In genomic region chr12:94753071-94753779, GRCh38 we compare ENCODE assay signal across 14 cellular contexts.
A peak's percentile ranks its signal among the peaks of the same experiment; 100 is the strongest.
DNase-seq lines count a peak whose midpoint lies in the region; ATAC-seq, FAIRE-seq and TF ChIP-seq lines count a peak whose summit lies in the region.
"Had no signal": no experiment of that assay in that cellular context is flagged by ENCODE, and none has a peak within 500 bp of the region (broad histone marks: within the 10 kb centered on the region; RNA-seq: fewer than 3 reads in every experiment).

No MANE protein-coding gene starts in this region.

- no peaks in the 10 kb centered on the region for H3F3A ChIP-seq in GM23338 (replicated peaks; ENCODE audit: low read depth)
- no peaks in the 10 kb centered on the region for H3F3A ChIP-seq in PC-3 (ENCODE audit: low read length, unreplicated experiment)
- no peaks in the 10 kb centered on the region for H3F3A ChIP-seq in MM.1S (ENCODE audit: insufficient read depth, low read length)

- H3K27ac Mint-ChIP-seq in GM23338 (no peak overlapping the region), nephron progenitor cell (peak overlapping the region; percentile 57)
- H3K27ac Mint-ChIP-seq: dendritic cell treated with granulocyte-macrophage colony-stimulating factor and Interleukin-4, amounts not matched to agents 40 ng/mL and 50 ng/mL, for 4 days had no signal

- POLR2A ChIA-PET in PC-3 (lab: Charles Lee; ENCODE audit: unreplicated experiment): no interaction called here

- no peaks in the 10 kb centered on the region for H3K27me3 ChIP-seq in GM23338 (ENCODE audit: insufficient read depth)
- H3K27me3 ChIP-seq in PC-3 (ENCODE audit: low read length): no peaks in the 10 kb centered on the region
- no peaks in the 10 kb centered on the region for H3K27me3 ChIP-seq in MM.1S (replicated peaks; ENCODE audit: insufficient read depth, low read length)
- H3K27me3 ChIP-seq: suprapubic skin had no signal

- H4K20me1 ChIP-seq in GM23338 (replicated peaks; ENCODE audit: insufficient read depth) (no peaks in the 10 kb centered on the region), PC-3 (ENCODE audit: low read length) (no peaks in the 10 kb centered on the region), MM.1S (ENCODE audit: insufficient read depth, low read length) (no peaks in the 10 kb centered on the region)

- H3K9ac ChIP-seq in PC-3 (ENCODE audit: low read length) (no peak overlapping the region), MM.1S (ENCODE audit: low read length) (no peak overlapping the region)

- H3K9me3 Mint-ChIP-seq in GM23338 (no peaks in the 10 kb centered on the region), nephron progenitor cell (peaks cover 4% of the 10 kb centered on the region)
- H3K9me3 Mint-ChIP-seq: dendritic cell treated with granulocyte-macrophage colony-stimulating factor and Interleukin-4, amounts not matched to agents 40 ng/mL and 50 ng/mL, for 4 days had no signal

- BruUV-seq in PC-3 (replicated peaks; lab: Mats Ljungman, UMichigan): no TSS peak

- no peaks in the 10 kb centered on the region for H3K9me2 ChIP-seq in GM23338 (ENCODE audit: insufficient read depth)
- H3K9me2 ChIP-seq in PC-3 (replicated peaks; ENCODE audit: low read length): no peaks in the 10 kb centered on the region
- no peaks in the 10 kb centered on the region for H3K9me2 ChIP-seq in MM.1S (replicated peaks; ENCODE audit: insufficient read depth, low read length)

- H3K4me3 ChIP-seq in GM23338 (no peak overlapping the region), PC-3 (ENCODE audit: low read length) (no peak overlapping the region), MM.1S (ENCODE audit: low read length) (no peak overlapping the region)
- H3K4me3 ChIP-seq: suprapubic skin had no signal

- no peaks in the 10 kb centered on the region for H3K36me3 ChIP-seq in GM23338 (ENCODE audit: insufficient read depth)
- H3K36me3 ChIP-seq in PC-3 (ENCODE audit: low read depth, low read length): no peaks in the 10 kb centered on the region
- H3K36me3 ChIP-seq in MM.1S (replicated peaks; ENCODE audit: insufficient read depth, low read length): no peaks in the 10 kb centered on the region
- H3K36me3 ChIP-seq: suprapubic skin had no signal

- no peaks in the 10 kb centered on the region for H3K9me3 ChIP-seq in PC-3 (ENCODE audit: low read length)
- H3K9me3 ChIP-seq in MM.1S (replicated peaks; ENCODE audit: insufficient read depth, low read length): no peaks in the 10 kb centered on the region
- H3K9me3 ChIP-seq: suprapubic skin had no signal

- no peak overlapping the region for H3K4me3 Mint-ChIP-seq in GM23338
- no peak overlapping the region for H3K4me3 Mint-ChIP-seq in nephron progenitor cell
- H3K4me3 Mint-ChIP-seq: dendritic cell treated with granulocyte-macrophage colony-stimulating factor and Interleukin-4, amounts not matched to agents 40 ng/mL and 50 ng/mL, for 4 days had no signal

- no peak overlapping the region for H3K4me2 ChIP-seq in GM23338
- H3K4me2 ChIP-seq in PC-3 (ENCODE audit: low read length): no peak overlapping the region
- no peak overlapping the region for H3K4me2 ChIP-seq in MM.1S (ENCODE audit: low read depth, low read length)

- CTCF ChIA-PET in PC-3 (lab: Charles Lee): interaction anchor here (0.6 kb wide), 1 partner anchor 15 kb away, joined by 3 read pairs; no protein-coding TSS in a partner anchor

- no peak overlapping the region for H3K27ac ChIP-seq in GM23338 (ENCODE audit: low read depth)
- H3K27ac ChIP-seq in PC-3 (ENCODE audit: low read length): no peak overlapping the region
- no peak overlapping the region for H3K27ac ChIP-seq in MM.1S (ENCODE audit: low read length)
- H3K27ac ChIP-seq: C4-2B, suprapubic skin had no signal

- peak; percentile 80 for ATAC-seq in GM23338
- ATAC-seq in PC-3: no peak
- no peak for ATAC-seq in HG03457 (IDR thresholded peaks at IDR 0.05; ENCODE audit: unreplicated experiment)

- intact Hi-C loops in PC-3 (cut with micrococcal nuclease): no loop called here

- peaks cover 3% of the 10 kb centered on the region for H3K27me3 Mint-ChIP-seq in GM23338 (ENCODE audit: insufficient read depth, low read depth, poor library complexity)
- H3K27me3 Mint-ChIP-seq in nephron progenitor cell (ENCODE audit: low read depth, poor library complexity): no peaks in the 10 kb centered on the region

- no peaks in the 10 kb centered on the region for H3K36me3 Mint-ChIP-seq in GM23338 (ENCODE audit: low read depth)
- H3K36me3 Mint-ChIP-seq in nephron progenitor cell (ENCODE audit: low read depth): no peaks in the 10 kb centered on the region

- H3K4me1 Mint-ChIP-seq in GM23338 (no peaks in the 10 kb centered on the region), nephron progenitor cell (peaks cover 73% of the 10 kb centered on the region)

- H3K79me2 ChIP-seq in GM23338 (replicated peaks; ENCODE audit: insufficient read depth) (no peaks in the 10 kb centered on the region), PC-3 (ENCODE audit: low read length) (no peaks in the 10 kb centered on the region), MM.1S (ENCODE audit: low read length) (no peaks in the 10 kb centered on the region)

- H3K4me1 ChIP-seq in GM23338 (ENCODE audit: insufficient read depth) (no peaks in the 10 kb centered on the region), PC-3 (ENCODE audit: insufficient read depth, low read length) (no peaks in the 10 kb centered on the region), MM.1S (ENCODE audit: low read length) (no peaks in the 10 kb centered on the region)
- H3K4me1 ChIP-seq: suprapubic skin had no signal

- FAIRE-seq in D721Med (lab: Jason Lieb, UNC): no peak

- DNase-seq in GM23338 (ENCODE audit: low spot score): peak; percentile 26
- DNase-seq in PC-3: no peak
- DNase-seq in fibroblast of gingiva (ENCODE audit: low read depth): peak; percentile 6
- no peak for DNase-seq in nephron progenitor cell
- DNase-seq in MM.1S: no peak
- no peak for DNase-seq in D721Med (ENCODE audit: insufficient read length, low spot score)
- no peak for DNase-seq in H4 (ENCODE audit: low spot score)
- DNase-seq: activated CD4-positive, alpha-beta T cell treated with anti-CD3 and anti-CD28 coated beads, Interleukin-2, amount 50 U/mL, for 48 hours; activated naive CD4-positive, alpha-beta T cell; NCI-H1694 treated with DMSO at 0.1 percent for 48 hours had no signal

- TF ChIP-seq CTCF in GM23338 (conservative IDR thresholded peaks at IDR 0.05; ENCODE audit: low read depth in 2 of 2) (peak; percentile 30 to 71; a peak in 3 of 4 replicates), PC-3 (conservative IDR thresholded peaks at IDR 0.05; ENCODE audit: low read depth, low read length) (0 out of 2 replicates have a peak, but pooled peaks have one; percentile 15), nephron progenitor cell (IDR thresholded peaks at IDR 0.05) (no peak), MM.1S (IDR thresholded peaks at IDR 0.05; ENCODE audit: low read length) (no peak), D721Med (IDR thresholded peaks at IDR 0.05; ENCODE audit: insufficient read depth, missing control alignments) (no peak)

- H2AFZ ChIP-seq in GM23338 (no peak overlapping the region), PC-3 (ENCODE audit: low read length) (no peak overlapping the region), MM.1S (ENCODE audit: low read length) (no peak overlapping the region)

TF ChIP-seq in GM23338, 12 proteins besides CTCF, POLR2A, EP300 and RAD21 (continues in another document):
- TF ChIP-seq CREB1 (CRISPR knock-in tag; IDR thresholded peaks at IDR 0.05; ENCODE audit: low read depth) (no peak), EZH2phosphoT487 (IDR thresholded peaks at IDR 0.05; ENCODE audit: unreplicated experiment) (no peak), EZH2 (IDR thresholded peaks at IDR 0.05; ENCODE audit: low read depth, unreplicated experiment) (no peak), STAT1 (IDR thresholded peaks at IDR 0.05; ENCODE audit: unreplicated experiment) (no peak), NANOG (IDR thresholded peaks at IDR 0.05; ENCODE audit: borderline replicate concordance) (no peak)

Comparison
In these comparisons a context has a peak if more than half of its experiments do, and no peak if none do; other contexts are left out.
1. DNase-seq: peak in GM23338 (single experiment) and fibroblast of gingiva (single experiment); none in PC-3 (single experiment), nephron progenitor cell (single experiment), MM.1S (single experiment), D721Med (single experiment) and H4 (single experiment).
2. CTCF ChIP-seq: peak in GM23338 (2 of 2) and PC-3 (single experiment); none in nephron progenitor cell (single experiment), MM.1S (single experiment) and D721Med (single experiment).